8 cellular contexts compared by ENCODE assay signal in the genomic region with DNA sequence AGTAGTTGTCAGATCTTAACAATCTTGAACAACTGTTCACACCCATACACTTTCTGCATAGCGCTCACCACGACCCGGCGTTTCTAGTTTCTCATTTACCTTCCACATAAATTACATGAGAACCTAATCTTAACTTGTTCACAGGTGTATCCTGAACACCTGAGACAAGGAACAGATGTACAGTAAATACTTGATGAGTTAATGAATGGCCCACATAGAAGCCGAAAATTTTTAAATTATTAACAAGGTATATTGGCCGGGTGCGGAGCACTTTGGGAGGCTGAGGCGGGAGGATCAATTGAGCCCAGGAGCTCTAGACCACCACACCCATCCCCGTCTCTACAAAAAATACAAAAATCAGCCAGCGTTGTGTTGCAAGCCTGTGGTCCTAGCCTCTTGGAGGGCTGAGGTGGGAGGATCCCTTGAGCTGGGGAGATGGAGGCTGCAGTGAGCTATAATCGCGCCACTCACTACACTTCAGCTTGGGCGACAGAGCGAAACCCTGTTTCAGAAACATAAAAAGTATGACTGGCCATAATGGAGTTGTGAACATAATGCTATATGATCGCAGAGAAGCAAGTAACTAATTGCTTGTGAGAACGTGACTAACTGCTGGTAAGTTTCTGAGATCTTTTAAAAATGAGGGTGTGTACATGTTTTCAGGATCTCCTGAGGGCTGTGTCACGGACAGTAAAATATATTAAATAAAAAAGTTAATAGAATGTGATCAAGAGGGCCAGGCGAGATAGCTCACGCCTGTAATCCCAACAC. TPM values are rescaled to one million over a fixed set of nuclear protein-coding genes. Genes with fewer than 3 reads are reported as not detected.
A peak's percentile ranks its signal among the peaks of the same experiment; 100 is the strongest.
DNase-seq lines count a peak whose midpoint lies in the region; ATAC-seq and TF ChIP-seq lines count a peak whose summit lies in the region.

No MANE protein-coding gene starts in this region.

- H3K4me1 ChIP-seq in SJSA1 (replicated peaks) (peaks cover 5% of the 10 kb centered on the region; the same call in 1 of the 2 replicates), foreskin keratinocyte (peaks cover 13% of the 10 kb centered on the region), skeletal muscle tissue (ENCODE audit: control insufficient read depth in 3 of 3, insufficient read depth in 3 of 3, low read length in 3 of 3) (peaks cover 17 to 22% (median 22%) of the 10 kb centered on the region in 3 donors)

- no peaks in the 10 kb centered on the region for H3K27me3 ChIP-seq in SJSA1 (replicated peaks)
- no peaks in the 10 kb centered on the region for H3K27me3 ChIP-seq in foreskin keratinocyte
- H3K27me3 ChIP-seq in skeletal muscle tissue (ENCODE audit: control insufficient read depth in 3 of 3, insufficient read depth in 3 of 3, low read length in 3 of 3), result no peaks in the 10 kb centered on the region

- H3K27ac ChIP-seq in SJSA1 (peak overlapping the region; percentile 92), foreskin keratinocyte (peak overlapping the region; percentile 89), skeletal muscle tissue (ENCODE audit: low read depth, low read length) (peak overlapping the region; percentile 99)

- TF ChIP-seq CTCF in foreskin keratinocyte (conservative IDR thresholded peaks at IDR 0.05), result no peak

- H3K4me3 ChIP-seq in SJSA1 (peak overlapping the region; percentile 95), skeletal muscle tissue (ENCODE audit: low read length in 3 of 3) (peak overlapping the region; percentile 86 to 98 (median 96))

- H3K36me3 ChIP-seq in SJSA1, result peaks cover 10% of the 10 kb centered on the region
- H3K36me3 ChIP-seq in skeletal muscle tissue (ENCODE audit: control insufficient read depth in 3 of 3, insufficient read depth in 3 of 3, low read length in 3 of 3), result no peaks in the 10 kb centered on the region

- no peaks in the 10 kb centered on the region for H3K9me3 ChIP-seq in SJSA1 (replicated peaks)
- H3K9me3 ChIP-seq in skeletal muscle tissue (ENCODE audit: control insufficient read depth in 3 of 3, low read length in 3 of 3), result no peaks in the 10 kb centered on the region

- H3K9ac ChIP-seq in skeletal muscle tissue (ENCODE audit: low read depth in 1 of 3, low read length in 3 of 3), result peak overlapping the region; percentile 97 to 99 (median 98)

- ATAC-seq in foreskin keratinocyte (no peak), GM18498 (IDR thresholded peaks at IDR 0.05; ENCODE audit: unreplicated experiment) (no peak), HG02759 (IDR thresholded peaks at IDR 0.05; ENCODE audit: unreplicated experiment) (no peak)

- peak; percentile 2 for DNase-seq in DMS53 (lab: John Stamatoyannopoulos, UW)
- DNase-seq in DMS53 treated with DMSO at 0.1 percent for 48 hours (lab: John Stamatoyannopoulos, UW; ENCODE audit: unreplicated experiment), result no peak
- no peak for DNase-seq in SJSA1 (ENCODE audit: low read depth in 1 of 2, low spot score in 2 of 2)
- DNase-seq in foreskin keratinocyte, result no peak
- no peak for DNase-seq in C1 segment of cervical spinal cord (lab: John Stamatoyannopoulos, UW)

RNA-seq across cellular contexts. Expression of gene SMARCC1, which starts 1.0 kb away (rescaled TPM):
- 34.6 and 37.9 TPM in 2 replicates for total RNA-seq in SJSA1 (2014; rRNA removed; shearing (Covaris generic))
- 59.6 and 62.7 TPM in 2 replicates for total RNA-seq in foreskin keratinocyte
- polyA plus RNA-seq in foreskin keratinocyte, result 15.9 and 18.8 TPM in 2 replicates
- 75.2 TPM for total RNA-seq in skeletal muscle tissue

RNA-seq across cellular contexts. Expression of gene DHX30, which starts 20.2 kb away (rescaled TPM):
- 45.0 and 70.6 TPM in 2 replicates for total RNA-seq in SJSA1 (2014; rRNA removed; shearing (Covaris generic))
- 58.9 and 63.2 TPM in 2 replicates for total RNA-seq in foreskin keratinocyte
- 35.5 and 42.0 TPM in 2 replicates for polyA plus RNA-seq in foreskin keratinocyte
- total RNA-seq in skeletal muscle tissue, result 39.7 TPM
